ENCODE assay signal across 22 cellular contexts in genomic region chr1:208509072-208509471, GRCh38.
"Had no signal": no experiment of that assay in that cellular context is flagged by ENCODE, and none has a peak within 500 bp of the region (broad histone marks: within the 10 kb centered on the region; RNA-seq: fewer than 3 reads in every experiment).

No MANE protein-coding gene starts in this region.

- H3K27ac ChIP-seq: dorsolateral prefrontal cortex, lower lobe of right lung, ovary, psoas muscle, sigmoid colon, spleen, testis, tibial artery had no signal

- DNase-seq: dorsolateral prefrontal cortex; effector CD4-positive, alpha-beta T cell; hypothalamus; immature natural killer cell; islet precursor cell; kidney glomerular epithelial cell; left ventricle myocardium superior; lower lobe of right lung; natural killer cell; occipital lobe; ovary; posterior cingulate gyrus; psoas muscle; right cardiac atrium; sigmoid colon; spleen; stimulated activated CD4-positive, alpha-beta T cell treated with anti-CD3 and anti-CD28 coated beads, Interleukin-4, amount 100 ng/mL, for 4 hours; stimulated activated naive CD8-positive, alpha-beta T cell treated with anti-CD3 and anti-CD28 coated beads, Interleukin-15, Interleukin-2, amounts not matched to agents 100 U/mL and 50 U/mL, for 24 hours; substantia nigra; testis; tibial artery had no signal

- FAIRE-seq: frontal cortex had no signal
